Comparison of ENCODE assay signal across 21 cellular contexts in genomic region chr2:232255033-232255432, GRCh38.
"Had no signal": no experiment of that assay in that cellular context is flagged by ENCODE, and none has a peak within 500 bp of the region (broad histone marks: within the 10 kb centered on the region; RNA-seq: fewer than 3 reads in every experiment).

No MANE protein-coding gene starts in this region.

- H3K9me3 ChIP-seq: heart right ventricle, left lung, lower lobe of right lung, mucosa of descending colon had no signal

- H3K27ac Mint-ChIP-seq: dendritic cell treated with granulocyte-macrophage colony-stimulating factor and Interleukin-4, amounts not matched to agents 40 ng/mL and 50 ng/mL, for 4 days; endodermal cell; mesothelial cell of epicardium had no signal

- H3K4me3 ChIP-seq: heart right ventricle, left lung, lower lobe of right lung, mucosa of descending colon had no signal

- DNase-seq: cortex of kidney; effector CD8-positive, alpha-beta T cell; effector memory CD8-positive, alpha-beta T cell; endodermal cell; erythroblast; foreskin keratinocyte; glutamatergic neuron; head of caudate nucleus; heart right ventricle; hippocampal formation; kidney; kidney glomerular epithelial cell; left lung; left ventricle myocardium superior; lower lobe of right lung; mesenchymal stem cell; mucosa of descending colon had no signal

- H3K27ac ChIP-seq: epithelial cell of prostate, foreskin keratinocyte, heart right ventricle, left lung, lower lobe of right lung had no signal

- H3K27me3 ChIP-seq: foreskin keratinocyte, heart right ventricle, left lung had no signal

- H3K9me3 Mint-ChIP-seq: dendritic cell treated with granulocyte-macrophage colony-stimulating factor and Interleukin-4, amounts not matched to agents 40 ng/mL and 50 ng/mL, for 4 days; effector memory CD8-positive, alpha-beta T cell; endodermal cell; mesothelial cell of epicardium had no signal

- H3K4me3 Mint-ChIP-seq: dendritic cell treated with granulocyte-macrophage colony-stimulating factor and Interleukin-4, amounts not matched to agents 40 ng/mL and 50 ng/mL, for 4 days; effector memory CD8-positive, alpha-beta T cell; endodermal cell; mesothelial cell of epicardium had no signal

- H3K4me1 ChIP-seq: foreskin keratinocyte, left lung had no signal

- ATAC-seq: effector memory CD8-positive, alpha-beta T cell; esophagus mucosa; foreskin keratinocyte; heart right ventricle; left lung; left ventricle myocardium superior; lower lobe of right lung; mucosa of descending colon had no signal
